In the genomic region with DNA sequence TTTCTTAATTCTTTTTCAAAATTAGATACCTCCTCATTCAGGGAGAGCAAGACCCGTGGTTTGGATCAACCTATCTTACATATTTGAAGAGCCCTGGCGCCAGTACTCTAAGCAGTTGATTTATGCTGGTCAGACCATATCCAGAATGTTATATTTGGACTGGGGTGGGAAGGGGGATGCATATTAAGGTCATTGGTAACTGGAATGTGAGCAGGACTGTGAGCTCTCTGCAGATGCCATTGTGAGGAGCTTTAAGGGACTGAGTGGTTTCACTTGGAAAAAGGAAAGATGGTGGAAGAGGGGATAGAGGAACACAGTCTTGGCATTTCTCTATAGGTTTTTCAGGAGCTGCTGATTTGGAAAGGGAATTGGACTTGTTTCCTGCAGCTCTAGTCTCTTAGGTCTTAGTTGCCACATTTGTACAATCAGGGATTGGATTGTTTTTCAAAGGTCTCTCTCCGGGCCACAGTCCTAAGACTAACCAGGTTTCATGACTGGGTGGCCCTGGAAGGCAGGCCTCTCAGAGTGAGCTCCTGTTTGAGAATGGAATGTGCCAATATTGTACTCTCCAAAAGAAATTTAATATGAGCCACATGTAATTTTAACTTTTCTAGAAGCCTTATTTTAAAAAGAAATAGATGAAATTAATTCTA, we compare ENCODE assay signal across 15 cellular contexts. TPM values are rescaled to one million over a fixed set of nuclear protein-coding genes. Genes with fewer than 3 reads are reported as not detected.
DNase-seq lines count a peak whose midpoint lies in the region; ATAC-seq and TF ChIP-seq lines count a peak whose summit lies in the region.
"Had no signal": no experiment of that assay in that cellular context is flagged by ENCODE, and none has a peak within 500 bp of the region (broad histone marks: within the 10 kb centered on the region; RNA-seq: fewer than 3 reads in every experiment).

No MANE protein-coding gene starts in this region.

- H3K27me3 ChIP-seq in A673 (replicated peaks; ENCODE audit: insufficient read depth, low read depth, low read length, poor library complexity), result no peaks in the 10 kb centered on the region
- H3K27me3 ChIP-seq in PC-3 (ENCODE audit: low read length), result no peaks in the 10 kb centered on the region

- peaks cover 5% of the 10 kb centered on the region for H3K36me3 ChIP-seq in A673 (ENCODE audit: insufficient read depth, low read length, poor library complexity, severe bottlenecking)
- H3K36me3 ChIP-seq in PC-3 (ENCODE audit: low read depth, low read length), result no peaks in the 10 kb centered on the region

- no peaks in the 10 kb centered on the region for H3K9me2 ChIP-seq in PC-3 (replicated peaks; ENCODE audit: low read length)

- H3K4me3 Mint-ChIP-seq in nephron progenitor cell, result no peak overlapping the region
- H3K4me3 Mint-ChIP-seq: activated naive CD4-positive, alpha-beta T cell treated with anti-CD3 and anti-CD28 coated beads, Interleukin-2, amount 10 ng/mL, durations not matched to agents 7 days and 5 days; WTC11 had no signal

- peaks cover 40% of the 10 kb centered on the region for H3K4me1 Mint-ChIP-seq in nephron progenitor cell
- H3K4me1 Mint-ChIP-seq: WTC11 had no signal

- CTCF ChIA-PET in A673 (lab: Charles Lee) (no interaction called here), PC-3 (lab: Charles Lee) (interaction anchor here (0.7 kb wide), 1 partner anchor 363 kb away, joined by 4 read pairs; no protein-coding TSS in a partner anchor)

- no peaks in the 10 kb centered on the region for H3F3A ChIP-seq in PC-3 (ENCODE audit: low read length, unreplicated experiment)

- H3K79me2 ChIP-seq in PC-3 (ENCODE audit: low read length), result no peaks in the 10 kb centered on the region

- TF ChIP-seq CTCF in A673 (conservative IDR thresholded peaks at IDR 0.05; ENCODE audit: low read depth, low read length), result no peak
- no peak for TF ChIP-seq CTCF in PC-3 (conservative IDR thresholded peaks at IDR 0.05; ENCODE audit: low read depth, low read length)
- no peak for TF ChIP-seq CTCF in nephron progenitor cell (IDR thresholded peaks at IDR 0.05)

- peak overlapping the region; percentile 41; the same call in 1 of the 2 replicates for H3K4me2 ChIP-seq in PC-3 (ENCODE audit: low read length)

- H3K9me3 ChIP-seq in A673 (ENCODE audit: low read depth, low read length, poor library complexity, severe bottlenecking), result no peaks in the 10 kb centered on the region
- no peaks in the 10 kb centered on the region for H3K9me3 ChIP-seq in PC-3 (ENCODE audit: low read length)

- POLR2A ChIA-PET in A673 (lab: Charles Lee; ENCODE audit: low non-redundant PET) (no interaction called here), PC-3 (lab: Charles Lee; ENCODE audit: unreplicated experiment) (no interaction called here)

- no peak overlapping the region for H3K4me3 ChIP-seq in A673 (ENCODE audit: low read depth, low read length, poor library complexity, severe bottlenecking)
- H3K4me3 ChIP-seq in PC-3 (ENCODE audit: low read length), result no peak overlapping the region

- no peak overlapping the region for H2AFZ ChIP-seq in PC-3 (ENCODE audit: low read length)

- peak overlapping the region; percentile 21 for H3K27ac Mint-ChIP-seq in nephron progenitor cell
- H3K27ac Mint-ChIP-seq: activated naive CD4-positive, alpha-beta T cell treated with anti-CD3 and anti-CD28 coated beads, Interleukin-2, amount 10 ng/mL, durations not matched to agents 7 days and 5 days; WTC11 had no signal

- H3K27ac ChIP-seq in A673 (ENCODE audit: low read depth, low read length, poor library complexity, severe bottlenecking) (peak overlapping the region; percentile 60), PC-3 (ENCODE audit: low read length) (peak overlapping the region; percentile 73)

- no peaks in the 10 kb centered on the region for H4K20me1 ChIP-seq in PC-3 (ENCODE audit: low read length)

- H3K9me3 Mint-ChIP-seq in nephron progenitor cell, result peaks cover 23% of the 10 kb centered on the region
- H3K9me3 Mint-ChIP-seq: activated naive CD4-positive, alpha-beta T cell treated with anti-CD3 and anti-CD28 coated beads, Interleukin-2, amount 10 ng/mL, durations not matched to agents 7 days and 5 days; WTC11 had no signal

- H3K36me3 Mint-ChIP-seq in nephron progenitor cell (ENCODE audit: low read depth), result peaks cover 54% of the 10 kb centered on the region

- H3K9ac ChIP-seq in PC-3 (ENCODE audit: low read length), result no peak overlapping the region

- ATAC-seq in PC-3, result no peak
- ATAC-seq in GM21737 (IDR thresholded peaks at IDR 0.05; ENCODE audit: unreplicated experiment), result no peak
- ATAC-seq: WTC11 had no signal

- H3K4me1 ChIP-seq in A673 (ENCODE audit: insufficient read depth, low read length, poor library complexity, severe bottlenecking) (peaks cover 67% of the 10 kb centered on the region), PC-3 (ENCODE audit: insufficient read depth, low read length) (peaks cover 39% of the 10 kb centered on the region)

- DNase-seq in A673 (ENCODE audit: low spot score), result no peak
- DNase-seq in PC-3, result no peak
- DNase-seq in dedifferentiated amniotic fluid mesenchymal stem cell (ENCODE audit: extremely low spot score), result peak; percentile 18
- DNase-seq in nephron progenitor cell, result no peak
- DNase-seq in cerebellum (ENCODE audit: low spot score), result no peak
- no peak for DNase-seq in iPS-NIHi7 (ENCODE audit: extremely low spot score)
- DNase-seq in stimulated activated CD4-positive, alpha-beta T cell treated with anti-CD3 and anti-CD28 coated beads, Interleukin-15, amount 100 ng/mL, for 24 hours, result no peak
- DNase-seq: activated naive CD4-positive, alpha-beta T cell treated with anti-CD3 and anti-CD28 coated beads, Interleukin-2, amount 10 ng/mL, durations not matched to agents 7 days and 5 days; caudate nucleus; erythroblast; Kasumi-1; NCI-H1436; NCI-H345 had no signal

- BruUV-seq in A673 (replicated peaks; lab: Mats Ljungman, UMichigan), result TSS peak; percentile 30
- BruUV-seq in PC-3 (replicated peaks; lab: Mats Ljungman, UMichigan), result TSS peak; percentile 83

- peaks cover 5% of the 10 kb centered on the region for H3K27me3 Mint-ChIP-seq in nephron progenitor cell (ENCODE audit: low read depth, poor library complexity)
- H3K27me3 Mint-ChIP-seq: activated naive CD4-positive, alpha-beta T cell treated with anti-CD3 and anti-CD28 coated beads, Interleukin-2, amount 10 ng/mL, durations not matched to agents 7 days and 5 days had no signal

- intact Hi-C loops in A673 (cut with micrococcal nuclease; ENCODE audit: unreplicated experiment) (no loop called here), PC-3 (cut with micrococcal nuclease) (no loop called here)

RNA-seq across cellular contexts. Expression of gene F2R, which starts 25.8 kb away (rescaled TPM):
- total RNA-seq in A673 (2021), result 83.3 and 92.1 TPM in 2 replicates
- 16.1 and 16.9 TPM in 2 replicates for total RNA-seq in PC-3 (2014; rRNA removed)
- 28.3 TPM for total RNA-seq in cerebellum
